9 cellular contexts compared by ENCODE assay signal in the genomic region with DNA sequence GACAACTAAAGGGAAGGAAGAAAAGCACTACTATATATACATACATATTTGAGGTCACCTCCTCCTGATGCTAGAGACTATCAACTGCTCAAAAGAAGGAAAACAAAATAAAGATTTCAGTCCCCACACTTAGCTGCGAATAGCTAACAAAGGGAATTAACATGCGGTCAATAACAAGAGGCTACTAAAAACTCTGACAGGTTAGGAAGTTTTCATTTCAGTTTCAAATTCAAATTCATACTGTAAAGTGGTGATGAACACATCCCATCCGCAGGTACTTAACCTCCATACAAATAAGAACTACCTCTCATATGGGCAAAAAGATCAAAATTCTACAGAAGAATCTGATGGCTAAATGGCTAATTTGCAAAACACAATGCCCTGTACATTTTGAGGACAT. TPM values are rescaled to one million over a fixed set of nuclear protein-coding genes. Genes with fewer than 3 reads are reported as not detected.
DNase-seq lines count a peak whose midpoint lies in the region; ATAC-seq, FAIRE-seq and TF ChIP-seq lines count a peak whose summit lies in the region.
"Had no signal": no experiment of that assay in that cellular context is flagged by ENCODE, and none has a peak within 500 bp of the region (broad histone marks: within the 10 kb centered on the region; RNA-seq: fewer than 3 reads in every experiment).

No MANE protein-coding gene starts in this region.

- H3K9ac ChIP-seq in HUES6 (ENCODE audit: low read length) = no peak overlapping the region
- peak overlapping the region in 1 of 2 experiments; percentile 78; a peak in 2 of 4 replicates for H3K9ac ChIP-seq in K562 (ENCODE audit: insufficient read depth in 1 of 2, low read depth in 2 of 2, low read length in 2 of 2)
- peak overlapping the region; percentile 25 for H3K9ac ChIP-seq in mesendoderm (ENCODE audit: low read length)

- peaks cover 75% of the 10 kb centered on the region for H3K79me2 ChIP-seq in ACC112 (ENCODE audit: control insufficient read depth, insufficient read depth, low read length, unreplicated experiment)
- H3K79me2 ChIP-seq in K562 (ENCODE audit: control insufficient read depth, insufficient read depth, low read length) = peaks cover 80% of the 10 kb centered on the region
- peaks cover 68% of the 10 kb centered on the region for H3K79me2 ChIP-seq in mesendoderm (ENCODE audit: control insufficient read depth, insufficient read depth, low read length)

- H2BK15ac ChIP-seq in mesendoderm (replicated peaks; ENCODE audit: low read depth) = no peak overlapping the region

- no peak for FAIRE-seq in K562 (lab: Jason Lieb, UNC)

- no peak for TF ChIP-seq RAD21 in K562 (CRISPR knock-in tag; conservative IDR thresholded peaks at IDR 0.05 in 1 of 2, IDR thresholded peaks at IDR 0.05 in 1 of 2)

- no peak overlapping the region for H2BK120ac ChIP-seq in mesendoderm (ENCODE audit: low read depth, low read length)

- 2% methylated on average over 3 of the region's 3 CpGs for WGBS in K562 (ENCODE audit: insufficient coverage, low coverage, missing lambda C conversion rate)
- WGBS in mesendoderm (ENCODE audit: extremely low coverage, insufficient coverage, low lambda C conversion rate) = no CpG with 5 or more reads among the region's 3 CpGs

- H3K18ac ChIP-seq in mesendoderm (ENCODE audit: low read length) = no peak overlapping the region

- H4K20me1 ChIP-seq in K562 (replicated peaks; ENCODE audit: control insufficient read depth, insufficient read depth, low read length) = peaks cover 37% of the 10 kb centered on the region

- no peak overlapping the region for H4K5ac ChIP-seq in mesendoderm (ENCODE audit: low read length)

- H3K56ac ChIP-seq in mesendoderm (ENCODE audit: low read length) = no peak overlapping the region

- POLR2A ChIA-PET in K562 (lab: Yijun Ruan, JAX) = interaction anchor here (0.9 to 3.0 kb wide), 7 partner anchors 9 to 36 kb away, joined by 3 to 16 read pairs (median 5); no protein-coding TSS in a partner anchor

- CTCF ChIA-PET in K562 (lab: Yijun Ruan, JAX; ENCODE audit: low intra/inter-chr PET ratio) = no interaction called here

- H4K8ac ChIP-seq in mesendoderm (ENCODE audit: low read depth, low read length) = no peak overlapping the region

- H2AFZ ChIP-seq in ACC112 (ENCODE audit: low read length, unreplicated experiment) (no peak overlapping the region), K562 (ENCODE audit: low read depth, low read length) (no peak overlapping the region)

- H3K4me2 ChIP-seq in K562 (ENCODE audit: insufficient read depth, low read length) (peak overlapping the region; percentile 93), mesendoderm (ENCODE audit: low read length) (peak overlapping the region; percentile 12)

- no peak for TF ChIP-seq POLR2A in K562 (conservative IDR thresholded peaks at IDR 0.05)

- H3K36me3 ChIP-seq in ACC112 (ENCODE audit: insufficient read depth, low read length) (no peaks in the 10 kb centered on the region), HUES6 (ENCODE audit: control insufficient read depth, insufficient read depth, low read length) (peaks cover 15% of the 10 kb centered on the region), K562 (ENCODE audit: control insufficient read depth, insufficient read depth, low read length) (peaks cover 52% of the 10 kb centered on the region), mesendoderm (ENCODE audit: control insufficient read depth, insufficient read depth, low read length) (peaks cover 2% of the 10 kb centered on the region)

- intact Hi-C loops in K562 (cut with micrococcal nuclease) = no loop called here

- H3K27ac ChIP-seq in ACC112 (ENCODE audit: low read depth, low read length) (no peak overlapping the region), HUES6 (ENCODE audit: low read depth, low read length) (no peak overlapping the region), K562 (ENCODE audit: extremely low read depth, low read depth, low read length) (peak overlapping the region; percentile 61; the same call in 1 of the 3 replicates), mesendoderm (ENCODE audit: low read depth, low read length) (no peak overlapping the region)

- no peak for TF ChIP-seq EP300 in K562 (IDR thresholded peaks at IDR 0.05; ENCODE audit: low read length)

- no peak for TF ChIP-seq CTCF in K562 (IDR thresholded peaks at IDR 0.05 in 2 of 3, conservative IDR thresholded peaks at IDR 0.05 in 1 of 3; ENCODE audit: insufficient read depth in 2 of 3, low read depth in 1 of 3, low read length in 3 of 3)

- BruUV-seq in K562 (replicated peaks; lab: Mats Ljungman, UMichigan) = no TSS peak

- H2AK5ac ChIP-seq in mesendoderm (ENCODE audit: low read length) = no peak overlapping the region

- H2BK5ac ChIP-seq in mesendoderm (ENCODE audit: low read length) = no peak overlapping the region

- DNase-seq in K562 (ENCODE audit: extremely low read depth in 1 of 4, low spot score in 3 of 4) (no peak), mesendoderm (no peak), COLO668 (lab: John Stamatoyannopoulos, UW; ENCODE audit: unreplicated experiment) (no peak), GF-D8 (lab: John Stamatoyannopoulos, UW) (no peak)
- DNase-seq: EL had no signal

- H3K27me3 ChIP-seq in ACC112 (ENCODE audit: insufficient read depth, low read length) (no peaks in the 10 kb centered on the region), HUES6 (ENCODE audit: control insufficient read depth, insufficient read depth, low read length) (no peaks in the 10 kb centered on the region), K562 (ENCODE audit: control insufficient read depth in 2 of 2, insufficient read depth in 2 of 2, low read length in 2 of 2) (no peaks in the 10 kb centered on the region), mesendoderm (ENCODE audit: insufficient read depth, low read length, poor library complexity) (no peaks in the 10 kb centered on the region)

- H3K4me1 ChIP-seq in ACC112 (ENCODE audit: control insufficient read depth, insufficient read depth, low read length, unreplicated experiment) = peaks cover 17% of the 10 kb centered on the region
- H3K4me1 ChIP-seq in HUES6 (ENCODE audit: control insufficient read depth, insufficient read depth, low read length) = peaks cover 35% of the 10 kb centered on the region
- peaks cover 11 to 15% of the 10 kb centered on the region in 2 experiments; a peak in 4 of 5 replicates for H3K4me1 ChIP-seq in K562 (replicated peaks in 1 of 2; ENCODE audit: control insufficient read depth in 2 of 2, insufficient read depth in 2 of 2, low read length in 2 of 2)
- peaks cover 3% of the 10 kb centered on the region for H3K4me1 ChIP-seq in mesendoderm (ENCODE audit: control insufficient read depth, low read depth, low read length)

- no peak overlapping the region for H3K23ac ChIP-seq in mesendoderm (ENCODE audit: low read length)

- H3K4ac ChIP-seq in mesendoderm (ENCODE audit: low read depth, low read length) = no peak overlapping the region

- H3K4me3 ChIP-seq in ACC112 (ENCODE audit: low read depth, low read length) (peak overlapping the region; percentile 90), HUES6 (ENCODE audit: low read depth, low read length) (peak overlapping the region; percentile 98), K562 (peak overlapping the region; percentile 52), mesendoderm (ENCODE audit: low read length) (no peak overlapping the region)

- peaks cover 2% of the 10 kb centered on the region for H3K9me1 ChIP-seq in K562 (ENCODE audit: control insufficient read depth, insufficient read depth, low read length)

- in situ Hi-C loops in K562 (cut with MboI) = no loop called here

- peaks cover 3% of the 10 kb centered on the region for H3K79me1 ChIP-seq in mesendoderm (ENCODE audit: low read length)

- ATAC-seq in K562 = no peak
- no peak for ATAC-seq in GM21447 (IDR thresholded peaks at IDR 0.05; ENCODE audit: unreplicated experiment)
- ATAC-seq in GM18868 (IDR thresholded peaks at IDR 0.05; ENCODE audit: unreplicated experiment) = no peak

- no peaks in the 10 kb centered on the region for H3K9me3 ChIP-seq in HUES6 (ENCODE audit: control insufficient read depth, insufficient read depth, low read depth, low read length)
- H3K9me3 ChIP-seq in K562 (replicated peaks; ENCODE audit: control insufficient read depth, insufficient read depth, low read depth, low read length) = no peaks in the 10 kb centered on the region

TF ChIP-seq in K562, 482 proteins besides CTCF, POLR2A, EP300 and RAD21 (continues in another document):
- TF ChIP-seq, protein P1, sequence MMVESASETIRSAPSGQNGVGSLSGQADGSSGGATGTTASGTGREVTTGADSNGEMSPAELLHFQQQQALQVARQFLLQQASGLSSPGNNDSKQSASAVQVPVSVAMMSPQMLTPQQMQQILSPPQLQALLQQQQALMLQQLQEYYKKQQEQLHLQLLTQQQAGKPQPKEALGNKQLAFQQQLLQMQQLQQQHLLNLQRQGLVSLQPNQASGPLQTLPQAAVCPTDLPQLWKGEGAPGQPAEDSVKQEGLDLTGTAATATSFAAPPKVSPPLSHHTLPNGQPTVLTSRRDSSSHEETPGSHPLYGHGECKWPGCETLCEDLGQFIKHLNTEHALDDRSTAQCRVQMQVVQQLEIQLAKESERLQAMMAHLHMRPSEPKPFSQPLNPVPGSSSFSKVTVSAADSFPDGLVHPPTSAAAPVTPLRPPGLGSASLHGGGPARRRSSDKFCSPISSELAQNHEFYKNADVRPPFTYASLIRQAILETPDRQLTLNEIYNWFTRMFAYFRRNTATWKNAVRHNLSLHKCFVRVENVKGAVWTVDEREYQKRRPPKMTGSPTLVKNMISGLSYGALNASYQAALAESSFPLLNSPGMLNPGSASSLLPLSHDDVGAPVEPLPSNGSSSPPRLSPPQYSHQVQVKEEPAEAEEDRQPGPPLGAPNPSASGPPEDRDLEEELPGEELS (CRISPR knock-in tag; IDR thresholded peaks at IDR 0.05; ENCODE audit: borderline replicate concordance) = no peak

RNA-seq across cellular contexts. Expression of gene NAP1L4, which starts 2.6 kb away (rescaled TPM):
- 200 and 559 TPM in 2 replicates for total RNA-seq in K562 (2011; cell fraction: chromatin; rRNA removed; ENCODE audit: low replicate concordance)
- 89.9 and 105 TPM in 2 replicates for total RNA-seq in K562 (2011; cell fraction: nucleolus; rRNA removed)
- 185 and 193 TPM in 2 replicates for total RNA-seq in K562 (2011; cell fraction: nucleoplasm; rRNA removed)
- total RNA-seq in K562 (2014; rRNA removed) (217 and 237 TPM in 2 replicates), K562 (2014; rRNA removed; fragmentation: Illumina TruSeq; extraction: Trizol) (179 and 210 TPM in 2 replicates), K562 (2015; rRNA removed; fragmentation: Illumina TruSeq; extraction: Trizol) (145 and 153 TPM in 2 replicates), K562 (2021) (167 and 180 TPM in 2 replicates)
- polyA plus RNA-seq in K562 (2011; rRNA removed) (145 and 176 TPM in 2 replicates), K562 (2014; fragmentation: Illumina TruSeq; extraction: Trizol) (154 and 184 TPM in 2 replicates), K562 (2014; fragmentation: Nextera tagmentation; extraction: Ambion mirVana) (10 to 100 TPM; 34.1 to 50.7 TPM), K562 (2014; rRNA removed) (221 and 244 TPM in 2 replicates)
- 72.7 and 90.0 TPM in 2 replicates for polyA plus RNA-seq in K562 (2011; cell fraction: cytosol; rRNA removed)
- 166 and 223 TPM in 2 replicates for polyA plus RNA-seq in K562 (2011; cell fraction: nucleus; rRNA removed)
- polyA plus RNA-seq in K562 (2012) = 103 and 135 TPM in 2 replicates
- 207 and 232 TPM in 2 replicates for polyA minus RNA-seq in K562 (2011; rRNA and poly(A)+ RNA removed)
- 66.1 and 67.2 TPM in 2 replicates for polyA minus RNA-seq in K562 (2011; cell fraction: cytosol; rRNA and poly(A)+ RNA removed)
- polyA minus RNA-seq in K562 (2011; cell fraction: nucleus; rRNA and poly(A)+ RNA removed) = 76.3 and 166 TPM in 2 replicates
- polyA plus RNA-seq in mesendoderm (2013, experiment 1 of 2) = 166 TPM
- polyA plus RNA-seq in mesendoderm (2013, experiment 2 of 2) = 172 TPM
